Comparison of ENCODE assay signal across 35 cellular contexts in genomic region chr9:37641331-37641730, GRCh38. TPM values are rescaled to one million over a fixed set of nuclear protein-coding genes. Genes with fewer than 3 reads are reported as not detected.
"Had no signal": no experiment of that assay in that cellular context is flagged by ENCODE, and none has a peak within 500 bp of the region (broad histone marks: within the 10 kb centered on the region; RNA-seq: fewer than 3 reads in every experiment).

No MANE protein-coding gene starts in this region.

- H3K27ac Mint-ChIP-seq: activated B cell treated with CpG ODN at 0.5 μM for 24 hours; activated CD4-positive, alpha-beta memory T cell treated with anti-CD3 and anti-CD28 coated beads for 36 hours; activated CD4-positive, alpha-beta T cell treated with anti-CD3 and anti-CD28 coated beads, Interleukin-2, amount 10 ng/mL, durations not matched to agents 24 days and 14 days; activated CD8-positive, alpha-beta T cell treated with anti-CD3 and anti-CD28 coated beads for 36 hours; activated naive CD4-positive, alpha-beta T cell treated with anti-CD3 and anti-CD28 coated beads, Interleukin-2, amount 10 ng/mL, durations not matched to agents 7 days and 5 days; activated naive CD4-positive, alpha-beta T cell treated with anti-CD3 and anti-CD28 coated beads, Interleukin-2, amount 50 U/mL, for 24 hours; activated naive CD8-positive, alpha-beta T cell; activated T-cell treated with anti-CD3 and anti-CD28 coated beads, Interleukin-2, amount 50 U/mL, for 72 hours; activated T-helper 1 cell treated with anti-CD3 and anti-CD28 coated beads, Interleukin-12 subunit alpha, Interleukin-12 subunit beta, Interleukin-2, Interleukin-4 antibody, amounts not matched to agents 30 ng/mL and 10 ng/mL and 1 ng/mL, durations not matched to agents 14 hours and 24 hours and 36 hours; activated T-helper 17 cell treated with anti-CD3 and anti-CD28 coated beads, Interleukin-2, amount 50 U/mL, for 72 hours; T-helper 1 cell treated with Interleukin-12 subunit alpha and Interleukin-12 subunit beta and Interleukin-4 antibody, amounts not matched to agents 30 μg/mL and 1 μg/mL, for 36 hours; T-helper 2 cell treated with Interferon-gamma antibody and Interleukin-4, amounts not matched to agents 5 μg/mL and 100 μg/mL, for 36 hours had no signal

- H3K4me3 ChIP-seq: adrenal gland, body of pancreas, breast epithelium had no signal

- H3K4me1 ChIP-seq: adrenal gland, body of pancreas, breast epithelium had no signal

- ATAC-seq: activated CD8-positive, alpha-beta T cell treated with anti-CD3 and anti-CD28 coated beads for 36 hours; activated T-cell treated with anti-CD3 and anti-CD28 coated beads, Interleukin-2, amount 50 U/mL, for 4 hours; activated T-cell treated with anti-CD3 and anti-CD28 coated beads, Interleukin-2, amount 50 U/mL, for 72 hours; activated T-helper 17 cell treated with anti-CD3 and anti-CD28 coated beads, Interleukin-2, amount 50 U/mL, for 72 hours; body of pancreas had no signal

- H3K27me3 ChIP-seq: body of pancreas had no signal

- H3K4me3 Mint-ChIP-seq: activated B cell treated with CpG ODN at 0.5 μM for 24 hours; activated CD4-positive, alpha-beta memory T cell treated with anti-CD3 and anti-CD28 coated beads for 36 hours; activated CD4-positive, alpha-beta T cell treated with anti-CD3 and anti-CD28 coated beads, Interleukin-2, amount 10 ng/mL, durations not matched to agents 24 days and 14 days; activated CD8-positive, alpha-beta T cell treated with anti-CD3 and anti-CD28 coated beads for 36 hours; activated naive CD4-positive, alpha-beta T cell treated with anti-CD3 and anti-CD28 coated beads, Interleukin-2, amount 10 ng/mL, durations not matched to agents 7 days and 5 days; activated naive CD4-positive, alpha-beta T cell treated with anti-CD3 and anti-CD28 coated beads, Interleukin-2, amount 50 U/mL, for 24 hours; activated naive CD8-positive, alpha-beta T cell; activated T-cell treated with anti-CD3 and anti-CD28 coated beads, Interleukin-2, amount 50 U/mL, for 4 hours; activated T-cell treated with anti-CD3 and anti-CD28 coated beads, Interleukin-2, amount 50 U/mL, for 72 hours; activated T-helper 1 cell treated with anti-CD3 and anti-CD28 coated beads, Interleukin-12 subunit alpha, Interleukin-12 subunit beta, Interleukin-2, Interleukin-4 antibody, amounts not matched to agents 30 ng/mL and 10 ng/mL and 1 ng/mL, durations not matched to agents 14 hours and 24 hours and 36 hours; activated T-helper 17 cell treated with anti-CD3 and anti-CD28 coated beads, Interleukin-2, amount 50 U/mL, for 72 hours; T-helper 1 cell treated with Interleukin-12 subunit alpha and Interleukin-12 subunit beta and Interleukin-4 antibody, amounts not matched to agents 30 μg/mL and 1 μg/mL, for 36 hours; T-helper 2 cell treated with Interferon-gamma antibody and Interleukin-4, amounts not matched to agents 5 μg/mL and 100 μg/mL, for 36 hours had no signal

- H3K36me3 ChIP-seq: adrenal gland, brain microvascular endothelial cell, breast epithelium had no signal

- H3K9me3 ChIP-seq: adrenal gland, body of pancreas, breast epithelium had no signal

- DNase-seq: activated B cell treated with CpG ODN at 0.5 μM for 24 hours; activated CD4-positive, alpha-beta memory T cell treated with anti-CD3 and anti-CD28 coated beads for 36 hours; activated CD4-positive, alpha-beta T cell treated with anti-CD3 and anti-CD28 coated beads for 4 hours; activated CD4-positive, alpha-beta T cell treated with anti-CD3 and anti-CD28 coated beads, Interleukin-2, amount 10 ng/mL, durations not matched to agents 24 days and 14 days; activated CD4-positive, alpha-beta T cell treated with anti-CD3 and anti-CD28 coated beads, Interleukin-2, amount 50 U/mL, for 1 hour; activated CD4-positive, alpha-beta T cell treated with anti-CD3 and anti-CD28 coated beads, Interleukin-2, amount 50 U/mL, for 4 hours; activated CD4-positive, CD25-positive, alpha-beta regulatory T cell treated with anti-CD3 and anti-CD28 coated beads, Interleukin-2, amount 50 U/mL, for 72 hours; activated CD8-positive, alpha-beta memory T cell treated with anti-CD3 and anti-CD28 coated beads, Interleukin-2, amount 50 U/mL, for 4 hours; activated CD8-positive, alpha-beta T cell treated with anti-CD3 and anti-CD28 coated beads for 36 hours; activated effector memory CD4-positive, alpha-beta T cell treated with anti-CD3 and anti-CD28 coated beads, Interleukin-2, amount 50 U/mL, for 16 hours; activated gamma-delta T cell treated with Interleukin-2 at 50 U/mL for 16 hours; activated naive CD4-positive, alpha-beta T cell; activated naive CD4-positive, alpha-beta T cell treated with anti-CD3 and anti-CD28 coated beads, Interleukin-2, amount 10 ng/mL, durations not matched to agents 7 days and 5 days; activated T-cell treated with anti-CD3 and anti-CD28 coated beads for 4 hours; activated T-cell treated with anti-CD3 and anti-CD28 coated beads, Interleukin-2, amount 50 U/mL, for 1 hour; activated T-cell treated with anti-CD3 and anti-CD28 coated beads, Interleukin-2, amount 50 U/mL, for 4 hours; activated T-cell treated with anti-CD3 and anti-CD28 coated beads, Interleukin-2, amount 50 U/mL, for 72 hours; adrenal gland; amniotic stem cell; aorta; body of pancreas; brain microvascular endothelial cell; central memory CD4-positive, alpha-beta T cell; T-helper 1 cell; T-helper 2 cell; T-helper 9 cell had no signal

- H3K36me3 Mint-ChIP-seq: activated CD4-positive, alpha-beta memory T cell treated with anti-CD3 and anti-CD28 coated beads for 36 hours; activated naive CD4-positive, alpha-beta T cell treated with anti-CD3 and anti-CD28 coated beads, Interleukin-2, amount 10 ng/mL, durations not matched to agents 7 days and 5 days; activated naive CD4-positive, alpha-beta T cell treated with anti-CD3 and anti-CD28 coated beads, Interleukin-2, amount 50 U/mL, for 24 hours; activated naive CD8-positive, alpha-beta T cell had no signal

- H3K9me3 Mint-ChIP-seq: activated B cell treated with CpG ODN at 0.5 μM for 24 hours; activated CD4-positive, alpha-beta memory T cell treated with anti-CD3 and anti-CD28 coated beads for 36 hours; activated CD4-positive, alpha-beta T cell treated with anti-CD3 and anti-CD28 coated beads, Interleukin-2, amount 10 ng/mL, durations not matched to agents 24 days and 14 days; activated CD8-positive, alpha-beta T cell treated with anti-CD3 and anti-CD28 coated beads for 36 hours; activated naive CD4-positive, alpha-beta T cell treated with anti-CD3 and anti-CD28 coated beads, Interleukin-2, amount 10 ng/mL, durations not matched to agents 7 days and 5 days; activated naive CD4-positive, alpha-beta T cell treated with anti-CD3 and anti-CD28 coated beads, Interleukin-2, amount 50 U/mL, for 24 hours; activated T-cell treated with anti-CD3 and anti-CD28 coated beads, Interleukin-2, amount 50 U/mL, for 4 hours; activated T-cell treated with anti-CD3 and anti-CD28 coated beads, Interleukin-2, amount 50 U/mL, for 72 hours; activated T-helper 1 cell treated with anti-CD3 and anti-CD28 coated beads, Interleukin-12 subunit alpha, Interleukin-12 subunit beta, Interleukin-2, Interleukin-4 antibody, amounts not matched to agents 30 ng/mL and 10 ng/mL and 1 ng/mL, durations not matched to agents 14 hours and 24 hours and 36 hours; activated T-helper 17 cell treated with anti-CD3 and anti-CD28 coated beads, Interleukin-2, amount 50 U/mL, for 72 hours; T-helper 1 cell treated with Interleukin-12 subunit alpha and Interleukin-12 subunit beta and Interleukin-4 antibody, amounts not matched to agents 30 μg/mL and 1 μg/mL, for 36 hours; T-helper 2 cell treated with Interferon-gamma antibody and Interleukin-4, amounts not matched to agents 5 μg/mL and 100 μg/mL, for 36 hours had no signal

- H3K4me1 Mint-ChIP-seq: activated CD4-positive, alpha-beta T cell treated with anti-CD3 and anti-CD28 coated beads, Interleukin-2, amount 10 ng/mL, durations not matched to agents 24 days and 14 days; activated naive CD4-positive, alpha-beta T cell treated with anti-CD3 and anti-CD28 coated beads, Interleukin-2, amount 10 ng/mL, durations not matched to agents 7 days and 5 days; activated naive CD4-positive, alpha-beta T cell treated with anti-CD3 and anti-CD28 coated beads, Interleukin-2, amount 50 U/mL, for 24 hours; activated T-helper 17 cell treated with anti-CD3 and anti-CD28 coated beads, Interleukin-2, amount 50 U/mL, for 72 hours had no signal

- H3K27ac ChIP-seq: adrenal gland, body of pancreas, brain microvascular endothelial cell, breast epithelium, VCaP had no signal

RNA-seq across cellular contexts. Expression of gene FRMPD1, which starts 9.4 kb away (rescaled TPM):
- total RNA-seq: activated CD4-positive, alpha-beta memory T cell treated with anti-CD3 and anti-CD28 coated beads for 36 hours; activated CD4-positive, alpha-beta T cell treated with anti-CD3 and anti-CD28 coated beads, Interleukin-2, amount 10 ng/mL, durations not matched to agents 24 days and 14 days; activated CD8-positive, alpha-beta memory T cell treated with anti-CD3 and anti-CD28 coated beads for 36 hours; activated CD8-positive, alpha-beta T cell treated with anti-CD3 and anti-CD28 coated beads for 36 hours; activated T-cell treated with anti-CD3 and anti-CD28 coated beads, Interleukin-2, amount 50 U/mL, for 72 hours; activated T-helper 17 cell treated with anti-CD3 and anti-CD28 coated beads, Interleukin-2, amount 50 U/mL, for 72 hours had no signal
- polyA plus RNA-seq: aorta had no signal
